10 cellular contexts compared by ENCODE assay signal in the genomic region with DNA sequence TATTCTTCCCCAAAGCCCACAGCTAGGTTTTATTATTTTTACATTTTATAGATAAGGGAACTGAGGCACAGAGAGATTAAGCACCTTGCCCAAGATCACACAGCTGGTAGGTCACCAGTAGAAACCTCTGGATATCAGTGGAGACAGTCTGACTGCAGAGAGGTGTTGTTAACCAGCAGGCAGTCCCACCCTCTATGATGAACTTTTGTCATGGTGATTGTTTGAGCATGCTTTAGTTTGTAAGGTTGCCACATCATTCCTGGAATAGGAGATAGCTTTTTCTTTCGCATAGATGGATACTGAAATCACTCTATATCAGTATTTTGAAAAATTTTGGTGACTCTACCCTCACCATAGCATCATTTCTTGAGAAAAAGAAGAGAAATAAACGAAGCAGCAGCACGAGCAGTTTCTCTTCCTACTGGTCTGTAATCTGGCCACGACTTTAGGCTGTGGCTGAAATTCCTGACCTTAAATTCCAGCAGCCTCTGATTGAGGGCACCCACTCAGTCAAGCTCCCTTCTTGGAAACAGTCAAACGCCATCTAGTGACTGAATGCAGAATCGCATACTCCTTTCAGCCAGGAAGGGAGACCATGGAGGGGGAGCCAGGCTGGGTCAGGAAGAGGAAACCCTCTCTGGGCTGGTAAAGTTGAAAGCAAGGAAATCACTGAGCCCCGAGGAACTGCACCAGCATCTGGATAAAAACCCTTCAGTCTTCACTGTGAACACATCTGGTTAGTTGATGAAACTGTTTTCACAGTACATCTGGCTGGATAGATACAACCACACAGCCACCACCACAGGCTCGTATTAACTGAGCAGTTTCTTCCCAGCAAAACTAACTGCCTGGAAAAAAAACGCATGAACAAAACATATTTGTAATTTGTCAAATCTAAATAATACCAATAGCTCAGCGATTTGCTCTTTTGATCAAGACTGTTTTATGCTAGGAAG.
DNase-seq lines count a peak whose midpoint lies in the region; ATAC-seq and TF ChIP-seq lines count a peak whose summit lies in the region.
"Had no signal": no experiment of that assay in that cellular context is flagged by ENCODE, and none has a peak within 500 bp of the region (broad histone marks: within the 10 kb centered on the region; RNA-seq: fewer than 3 reads in every experiment).

No MANE protein-coding gene starts in this region.

- no peak overlapping the region for H3K27ac Mint-ChIP-seq in activated CD4-positive, alpha-beta memory T cell treated with anti-CD3 and anti-CD28 coated beads, Interleukin-2, amount 10 ng/mL, durations not matched to agents 7 days and 5 days
- H3K27ac Mint-ChIP-seq in endodermal cell (peak overlapping the region; percentile 74), mesothelial cell of epicardium (no peak overlapping the region)
- peak overlapping the region; percentile 35 for H3K27ac Mint-ChIP-seq in stimulated activated effector memory CD8-positive, alpha-beta T cell treated with anti-CD3 and anti-CD28 coated beads, Interleukin-12 subunit alpha, Interleukin-12 subunit beta, amount 100 ng/mL, for 72 hours
- H3K27ac Mint-ChIP-seq: stimulated activated naive CD8-positive, alpha-beta T cell treated with anti-CD3 and anti-CD28 coated beads, Interleukin-15, Interleukin-2, amounts not matched to agents 100 ng/mL and 50 ng/mL, for 24 hours had no signal

- peaks cover 4% of the 10 kb centered on the region for H3K4me1 Mint-ChIP-seq in activated CD4-positive, alpha-beta memory T cell treated with anti-CD3 and anti-CD28 coated beads, Interleukin-2, amount 10 ng/mL, durations not matched to agents 7 days and 5 days
- H3K4me1 Mint-ChIP-seq in endodermal cell, result peaks cover 5% of the 10 kb centered on the region
- peaks cover 3% of the 10 kb centered on the region for H3K4me1 Mint-ChIP-seq in mesothelial cell of epicardium
- H3K4me1 Mint-ChIP-seq in stimulated activated effector memory CD8-positive, alpha-beta T cell treated with anti-CD3 and anti-CD28 coated beads, Interleukin-12 subunit alpha, Interleukin-12 subunit beta, amount 100 ng/mL, for 72 hours, result peaks cover 7% of the 10 kb centered on the region

- DNase-seq in AG08395 (ENCODE audit: low spot score) (peak; percentile 87), GM19238 (ENCODE audit: insufficient read length, low spot score) (peak; percentile 46), NCI-H510A (lab: John Stamatoyannopoulos, UW) (peak; percentile 32), endodermal cell (peak; percentile 95), mesothelial cell of epicardium (ENCODE audit: low spot score in 2 of 2, unreplicated experiment in 2 of 2) (peak in 1 of 2 experiments; percentile 62)
- DNase-seq in activated CD4-positive, alpha-beta memory T cell treated with anti-CD3 and anti-CD28 coated beads, Interleukin-2, amount 10 ng/mL, durations not matched to agents 7 days and 5 days, result peak; percentile 62
- peak; percentile 44 to 79 for DNase-seq in stimulated activated effector memory CD8-positive, alpha-beta T cell treated with anti-CD3 and anti-CD28 coated beads, Interleukin-12 subunit alpha, Interleukin-12 subunit beta, amount 100 ng/mL, for 72 hours (ENCODE audit: low spot score in 2 of 2)

- H3K9me3 Mint-ChIP-seq in activated CD4-positive, alpha-beta memory T cell treated with anti-CD3 and anti-CD28 coated beads, Interleukin-2, amount 10 ng/mL, durations not matched to agents 7 days and 5 days, result peaks cover 6% of the 10 kb centered on the region
- H3K9me3 Mint-ChIP-seq in endodermal cell, result peaks cover 6% of the 10 kb centered on the region
- peaks cover 14% of the 10 kb centered on the region for H3K9me3 Mint-ChIP-seq in mesothelial cell of epicardium
- H3K9me3 Mint-ChIP-seq in stimulated activated effector memory CD8-positive, alpha-beta T cell treated with anti-CD3 and anti-CD28 coated beads, Interleukin-12 subunit alpha, Interleukin-12 subunit beta, amount 100 ng/mL, for 72 hours, result peaks cover 8% of the 10 kb centered on the region

- POLR2A ChIA-PET in activated CD4-positive, alpha-beta memory T cell treated with anti-CD3 and anti-CD28 coated beads, Interleukin-2, amount 10 ng/mL, durations not matched to agents 7 days and 5 days (lab: Charles Lee), result no interaction called here

- no peak overlapping the region for H3K27ac ChIP-seq in endodermal cell (ENCODE audit: low read depth, low read length)

- H3K9me3 ChIP-seq in endodermal cell (ENCODE audit: control insufficient read depth, low read length), result peaks cover 9% of the 10 kb centered on the region
- H3K9me3 ChIP-seq: HAP-1 had no signal

- no peak overlapping the region for H3K9ac ChIP-seq in endodermal cell (ENCODE audit: extremely low read depth, low read length, poor library complexity, severe bottlenecking)

- CTCF ChIA-PET in activated CD4-positive, alpha-beta memory T cell treated with anti-CD3 and anti-CD28 coated beads, Interleukin-2, amount 10 ng/mL, durations not matched to agents 7 days and 5 days (lab: Charles Lee), result interaction anchor here (0.8 to 2.2 kb wide), 27 partner anchors 8 to 719 kb away, joined by 3 to 9 read pairs (median 4); no protein-coding TSS in a partner anchor

- peaks cover 2% of the 10 kb centered on the region for H3K4me1 ChIP-seq in endodermal cell (ENCODE audit: control insufficient read depth, insufficient read depth, low read length)
- H3K4me1 ChIP-seq: HAP-1 had no signal

- no peak overlapping the region for H3K4me3 Mint-ChIP-seq in activated CD4-positive, alpha-beta memory T cell treated with anti-CD3 and anti-CD28 coated beads, Interleukin-2, amount 10 ng/mL, durations not matched to agents 7 days and 5 days
- H3K4me3 Mint-ChIP-seq in endodermal cell (no peak overlapping the region), mesothelial cell of epicardium (no peak overlapping the region)
- no peak overlapping the region for H3K4me3 Mint-ChIP-seq in stimulated activated effector memory CD8-positive, alpha-beta T cell treated with anti-CD3 and anti-CD28 coated beads, Interleukin-12 subunit alpha, Interleukin-12 subunit beta, amount 100 ng/mL, for 72 hours
- H3K4me3 Mint-ChIP-seq: stimulated activated naive CD8-positive, alpha-beta T cell treated with anti-CD3 and anti-CD28 coated beads, Interleukin-15, Interleukin-2, amounts not matched to agents 100 ng/mL and 50 ng/mL, for 24 hours had no signal

- TF ChIP-seq CTCF in endodermal cell (conservative IDR thresholded peaks at IDR 0.05) (peak; percentile 90), mesothelial cell of epicardium (IDR thresholded peaks at IDR 0.05; ENCODE audit: unreplicated experiment) (peak; percentile 69)

- H3K4me3 ChIP-seq in endodermal cell (ENCODE audit: low read length), result no peak overlapping the region
- H3K4me3 ChIP-seq: HAP-1 had no signal

- peak; percentile 78 for ATAC-seq in stimulated activated effector memory CD8-positive, alpha-beta T cell treated with anti-CD3 and anti-CD28 coated beads, Interleukin-12 subunit alpha, Interleukin-12 subunit beta, amount 100 ng/mL, for 72 hours
- ATAC-seq in HG03159 (IDR thresholded peaks at IDR 0.05; ENCODE audit: unreplicated experiment), result no peak

- peaks cover 15% of the 10 kb centered on the region for H3K27me3 Mint-ChIP-seq in activated CD4-positive, alpha-beta memory T cell treated with anti-CD3 and anti-CD28 coated beads, Interleukin-2, amount 10 ng/mL, durations not matched to agents 7 days and 5 days
- H3K27me3 Mint-ChIP-seq in endodermal cell (ENCODE audit: insufficient read depth) (no peaks in the 10 kb centered on the region), mesothelial cell of epicardium (ENCODE audit: low read depth) (no peaks in the 10 kb centered on the region)

- WGBS in endodermal cell (ENCODE audit: insufficient coverage in 1 of 2, insufficient read length in 1 of 2), 2 experiments, result 37 to 48% methylated on average over 3 to 10 of the region's 10 CpGs

- H3K36me3 ChIP-seq in endodermal cell (ENCODE audit: control insufficient read depth, insufficient read depth, low read length), result no peaks in the 10 kb centered on the region
- H3K36me3 ChIP-seq: HAP-1 had no signal

- no peaks in the 10 kb centered on the region for H3K36me3 Mint-ChIP-seq in activated CD4-positive, alpha-beta memory T cell treated with anti-CD3 and anti-CD28 coated beads, Interleukin-2, amount 10 ng/mL, durations not matched to agents 7 days and 5 days (ENCODE audit: low read depth)
- H3K36me3 Mint-ChIP-seq in endodermal cell (ENCODE audit: low read depth) (no peaks in the 10 kb centered on the region), mesothelial cell of epicardium (peaks cover 2% of the 10 kb centered on the region)
- no peaks in the 10 kb centered on the region for H3K36me3 Mint-ChIP-seq in stimulated activated effector memory CD8-positive, alpha-beta T cell treated with anti-CD3 and anti-CD28 coated beads, Interleukin-12 subunit alpha, Interleukin-12 subunit beta, amount 100 ng/mL, for 72 hours

- H3K27me3 ChIP-seq in endodermal cell (ENCODE audit: control insufficient read depth, insufficient read depth, low read length, poor library complexity, severe bottlenecking), result no peaks in the 10 kb centered on the region

Comparison
In these comparisons a context has a peak if more than half of its experiments do, and no peak if none do; other contexts are left out.
1. H3K27ac Mint-ChIP-seq: peak in endodermal cell (single experiment) and stimulated activated effector memory CD8-positive, alpha-beta T cell treated with anti-CD3 and anti-CD28 coated beads, Interleukin-12 subunit alpha, Interleukin-12 subunit beta, amount 100 ng/mL, for 72 hours (single experiment); none in activated CD4-positive, alpha-beta memory T cell treated with anti-CD3 and anti-CD28 coated beads, Interleukin-2, amount 10 ng/mL, durations not matched to agents 7 days and 5 days (single experiment) and mesothelial cell of epicardium (single experiment).